8 cellular contexts compared by ENCODE assay signal in the genomic region with DNA sequence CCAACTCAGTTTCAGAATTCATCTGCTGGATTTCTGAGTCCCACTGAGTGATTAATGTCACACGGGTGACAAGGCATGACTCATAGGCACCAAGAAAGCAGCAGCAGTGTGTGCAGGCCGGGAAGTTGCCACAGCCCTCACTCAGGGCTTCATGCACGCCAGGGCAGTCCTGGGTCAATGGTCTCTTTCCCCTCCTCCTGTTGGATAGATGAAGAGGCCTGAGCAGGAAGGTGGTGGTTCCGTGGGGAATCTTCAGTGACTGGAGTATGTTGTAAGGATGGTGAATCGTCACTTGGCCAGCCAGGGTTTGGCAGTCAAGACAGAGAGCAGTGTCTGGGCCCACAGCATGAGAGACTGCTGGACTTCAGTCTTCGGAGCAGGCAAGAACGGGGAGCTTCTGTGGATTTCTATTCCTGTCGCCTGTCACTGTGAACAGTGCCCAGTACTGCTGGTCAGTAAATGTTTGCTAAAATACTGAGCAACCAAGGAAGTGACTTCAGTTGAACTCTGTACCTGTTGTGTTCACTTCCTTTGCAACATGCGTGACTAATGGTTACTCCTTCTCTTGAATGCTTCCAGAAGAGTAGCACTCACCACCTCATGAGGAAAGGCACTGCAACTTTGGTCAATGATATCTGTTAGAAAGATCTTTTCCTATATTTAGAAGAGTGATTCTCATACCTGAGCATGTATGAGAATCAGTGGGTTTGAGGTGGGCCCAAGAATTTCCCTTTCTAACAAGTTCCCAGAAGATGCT.
A peak's percentile ranks its signal among the peaks of the same experiment; 100 is the strongest.
DNase-seq lines count a peak whose midpoint lies in the region; ATAC-seq and TF ChIP-seq lines count a peak whose summit lies in the region.

No MANE protein-coding gene starts in this region.

- H3K4me3 ChIP-seq in lung: no peak overlapping the region

- WGBS in lung, 2 donors: 38 to 54% methylated on average over 9 of the region's 9 CpGs

- H3K9me3 Mint-ChIP-seq in brain (peaks cover 0 to 2% (median 0%) of the 10 kb centered on the region in 5 experiments), progenitor cell of endocrine pancreas (ENCODE audit: low read depth) (no peaks in the 10 kb centered on the region)

- H3K27me3 ChIP-seq in lung (ENCODE audit: control insufficient read depth, insufficient read depth): no peaks in the 10 kb centered on the region

- no peak for TF ChIP-seq CTCF in brain (conservative IDR thresholded peaks at IDR 0.05)
- no peak for TF ChIP-seq CTCF in lung (IDR thresholded peaks at IDR 0.05; ENCODE audit: control extremely low read depth, extremely low read depth)
- TF ChIP-seq CTCF in GM13976 (IDR thresholded peaks at IDR 0.05; ENCODE audit: borderline replicate concordance, control extremely low read depth, extremely low read depth, insufficient read depth, missing control alignments): no peak
- TF ChIP-seq CTCF in progenitor cell of endocrine pancreas (IDR thresholded peaks at IDR 0.05; ENCODE audit: unreplicated experiment): no peak

- peak; percentile 46 for ATAC-seq in lung (ENCODE audit: insufficient read depth, low FRiP score)

- DNase-seq in GM04504 (ENCODE audit: low read depth) (peak; percentile 90), HCEC 1CT (peak; percentile 77), NOMO-1 treated with DMSO at 0.1 percent for 48 hours (lab: John Stamatoyannopoulos, UW; ENCODE audit: unreplicated experiment) (peak; percentile 87), lung (ENCODE audit: low spot score) (peak; percentile 58), GM13976 (ENCODE audit: low spot score) (no peak), cerebellar nuclear complex (lab: John Stamatoyannopoulos, UW) (no peak), progenitor cell of endocrine pancreas (ENCODE audit: low spot score, unreplicated experiment) (no peak)

- peaks cover 42% of the 10 kb centered on the region for H3K4me1 Mint-ChIP-seq in brain
- peaks cover 4% of the 10 kb centered on the region for H3K4me1 Mint-ChIP-seq in progenitor cell of endocrine pancreas (ENCODE audit: low read depth)

- no peaks in the 10 kb centered on the region for H3K36me3 ChIP-seq in lung (ENCODE audit: control insufficient read depth in 2 of 2, insufficient read depth in 2 of 2, low read length in 2 of 2)

- in situ Hi-C loops in GM13976 (cut with MboI; ENCODE audit: low sequenced_read_pairs, unreplicated experiment): no loop called here

- H3K36me3 Mint-ChIP-seq in brain: no peaks in the 10 kb centered on the region
- no peaks in the 10 kb centered on the region for H3K36me3 Mint-ChIP-seq in progenitor cell of endocrine pancreas (ENCODE audit: insufficient read depth)

- H3K4me3 Mint-ChIP-seq in brain: no peak overlapping the region
- H3K4me3 Mint-ChIP-seq in progenitor cell of endocrine pancreas (ENCODE audit: low read depth): no peak overlapping the region

- peak overlapping the region; percentile 69 to 90 for H3K27ac ChIP-seq in lung (ENCODE audit: low read depth in 1 of 2, low read length in 1 of 2)

- H3K27ac Mint-ChIP-seq in brain (peak overlapping the region in 3 of 5 experiments; percentile 52 to 85 (median 61)), progenitor cell of endocrine pancreas (no peak overlapping the region)

- peaks cover 17 to 31% of the 10 kb centered on the region in 2 donors for H3K4me1 ChIP-seq in lung (ENCODE audit: control insufficient read depth in 2 of 2, insufficient read depth in 2 of 2, low read length in 2 of 2)

- peaks cover 5% of the 10 kb centered on the region for H3K27me3 Mint-ChIP-seq in brain
- H3K27me3 Mint-ChIP-seq in progenitor cell of endocrine pancreas: peaks cover 28% of the 10 kb centered on the region

- no peaks in the 10 kb centered on the region for H3K9me3 ChIP-seq in lung (ENCODE audit: control insufficient read depth in 2 of 2, insufficient read depth in 1 of 2, low read length in 1 of 2)

Comparison
In these comparisons a context has a peak if more than half of its experiments do, and no peak if none do; other contexts are left out.
1. DNase-seq: peak in GM04504 (single experiment), HCEC 1CT (single experiment), NOMO-1 treated with DMSO at 0.1 percent for 48 hours (single experiment) and lung (single experiment); none in GM13976 (single experiment), cerebellar nuclear complex (0 of 2) and progenitor cell of endocrine pancreas (single experiment).